In genomic region chr17:33487187-33487586, GRCh38 we compare ENCODE assay signal across 34 cellular contexts.
"Had no signal": no experiment of that assay in that cellular context is flagged by ENCODE, and none has a peak within 500 bp of the region (broad histone marks: within the 10 kb centered on the region; RNA-seq: fewer than 3 reads in every experiment).

No MANE protein-coding gene starts in this region.

- H3K4me3 ChIP-seq: MG63 had no signal

- H3K27me3 ChIP-seq: MG63 had no signal

- H3K9me3 ChIP-seq: MG63 had no signal

- DNase-seq: Karpas-422, Kasumi-1, MG63, MM.1S, MV-4-11, NCI-H1048, NCI-H1092, NCI-H1092 treated with DMSO at 0.1 percent for 48 hours, NCI-H1105, NCI-H1105 treated with DMSO at 0.1 percent for 48 hours, NCI-H1417, NCI-H1417 treated with DMSO at 0.1 percent for 48 hours, NCI-H1436, NCI-H1436 treated with DMSO at 0.1 percent for 48 hours, NCI-H146, NCI-H1694, NCI-H1694 treated with DMSO at 0.1 percent for 48 hours, NCI-H187, NCI-H187 treated with DMSO at 0.1 percent for 48 hours, NCI-H1930, NCI-H2029, NCI-H2029 treated with DMSO at 0.1 percent for 48 hours, NCI-H2081, NCI-H2081 treated with DMSO at 0.1 percent for 48 hours, NCI-H2107, NCI-H2171, NCI-H2171 treated with DMSO at 0.1 percent for 48 hours, NCI-H2227 treated with DMSO at 0.1 percent for 48 hours, NCI-H226, NCI-H345, NCI-H446, NCI-H446 treated with DMSO at 0.1 percent for 48 hours, NCI-H510A, NCI-H510A treated with DMSO at 0.1 percent for 48 hours had no signal

- H3K36me3 ChIP-seq: MG63 had no signal
